In the genomic region with DNA sequence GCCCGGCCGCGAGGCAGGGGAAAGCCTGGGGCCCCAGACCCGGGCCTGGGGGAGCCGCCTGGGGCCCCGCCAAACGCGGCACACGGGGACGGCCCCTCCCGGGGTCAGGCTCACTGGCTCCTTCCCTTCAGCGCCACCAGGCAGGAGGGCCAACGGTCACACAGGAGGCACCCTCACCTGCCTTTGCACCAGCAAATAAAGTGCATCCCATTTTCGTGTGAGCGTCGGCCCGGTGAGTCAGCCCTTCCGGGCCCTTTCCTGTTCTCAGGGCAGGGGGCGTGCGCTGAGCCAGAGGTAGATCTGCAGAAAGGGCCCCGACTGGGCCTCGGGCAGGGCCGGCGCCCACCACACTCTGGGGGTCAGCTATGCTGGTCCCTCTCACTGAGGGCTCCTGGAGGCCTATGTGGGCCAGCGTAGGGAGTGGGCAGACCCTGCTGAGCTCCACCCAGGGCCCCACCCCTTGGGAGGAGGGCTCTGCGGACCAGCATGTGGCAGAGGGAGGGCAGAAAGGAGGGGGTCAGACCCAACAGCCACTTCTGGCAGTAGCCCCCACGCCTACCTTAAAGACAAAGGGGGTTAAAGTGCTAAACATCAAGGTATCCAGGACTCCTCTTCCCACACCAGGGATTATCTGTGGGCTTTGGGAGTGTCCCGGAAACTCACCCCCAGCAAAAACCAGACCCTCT, we compare ENCODE assay signal across 1 cellular context.
TF ChIP-seq lines count a peak whose summit lies in the region.

No MANE protein-coding gene starts in this region.

TF ChIP-seq in HepG2, 621 proteins besides CTCF, POLR2A, EP300 and RAD21 (continued from another document and continues in another):
- TF ChIP-seq ZNF484 (CRISPR knock-in tag; IDR thresholded peaks at IDR 0.05; ENCODE audit: borderline replicate concordance, low read depth) (0 out of 2 replicates have a peak, but pooled peaks have one; percentile 15), ZNF839 (CRISPR knock-in tag; IDR thresholded peaks at IDR 0.05; ENCODE audit: borderline replicate concordance) (no peak), NFATC3 (CRISPR knock-in tag; IDR thresholded peaks at IDR 0.05) (peak; percentile 57; the same call in 1 of the 2 replicates), POLR2AphosphoS5 (IDR thresholded peaks at IDR 0.05; ENCODE audit: low read depth, low read length) (peak; percentile 96), ZNF230 (CRISPR knock-in tag; IDR thresholded peaks at IDR 0.05) (peak; percentile 91; the same call in 1 of the 2 replicates), UBTF (CRISPR knock-in tag; IDR thresholded peaks at IDR 0.05) (peak; percentile 52; the same call in 1 of the 2 replicates), ATF5 (CRISPR knock-in tag; IDR thresholded peaks at IDR 0.05; ENCODE audit: low read depth) (no peak), PPARG (CRISPR knock-in tag; conservative IDR thresholded peaks at IDR 0.05) (peak; percentile 26; the same call in 1 of the 2 replicates), ZNF343 (CRISPR knock-in tag; IDR thresholded peaks at IDR 0.05) (peak; percentile 74; the same call in 1 of the 2 replicates), ZBTB42 (CRISPR knock-in tag; IDR thresholded peaks at IDR 0.05) (no peak), IRX3 (CRISPR knock-in tag; IDR thresholded peaks at IDR 0.05; ENCODE audit: borderline replicate concordance, low read depth) (no peak; the same call in 1 of the 2 replicates), WIZ (CRISPR knock-in tag; IDR thresholded peaks at IDR 0.05) (no peak), SKIL (CRISPR knock-in tag; IDR thresholded peaks at IDR 0.05; ENCODE audit: borderline replicate concordance) (no peak), KDM6A (CRISPR knock-in tag; IDR thresholded peaks at IDR 0.05; ENCODE audit: low read depth) (peak; percentile 35; the same call in 1 of the 2 replicates), GATAD1 (CRISPR knock-in tag; IDR thresholded peaks at IDR 0.05) (no peak; the same call in 1 of the 2 replicates), PTBP1 (IDR thresholded peaks at IDR 0.05; ENCODE audit: low read depth, low read length, poor library complexity, severe bottlenecking) (peak; percentile 97), GPN1 (CRISPR knock-in tag; IDR thresholded peaks at IDR 0.05; ENCODE audit: borderline replicate concordance) (no peak), NFE2L2 (IDR thresholded peaks at IDR 0.05; ENCODE audit: low read length) (no peak), ZNF235 (CRISPR knock-in tag; IDR thresholded peaks at IDR 0.05; ENCODE audit: borderline replicate concordance) (no peak; the same call in 1 of the 2 replicates), RORA (CRISPR knock-in tag; IDR thresholded peaks at IDR 0.05) (no peak), ZFP41 (CRISPR knock-in tag; IDR thresholded peaks at IDR 0.05; ENCODE audit: borderline replicate concordance) (no peak), ATM (IDR thresholded peaks at IDR 0.05; ENCODE audit: borderline replicate concordance) (no peak), ZNF597 (CRISPR knock-in tag; IDR thresholded peaks at IDR 0.05) (no peak), MXD4 (CRISPR knock-in tag; IDR thresholded peaks at IDR 0.05) (peak; percentile 69), PRPF4 (IDR thresholded peaks at IDR 0.05; ENCODE audit: low read depth, low read length, poor library complexity, severe bottlenecking) (no peak), MZF1 (CRISPR knock-in tag; IDR thresholded peaks at IDR 0.05; ENCODE audit: borderline replicate concordance) (peak; percentile 21; the same call in 1 of the 2 replicates), KDM3A (CRISPR knock-in tag; IDR thresholded peaks at IDR 0.05; ENCODE audit: low read depth) (peak; percentile 35; the same call in 1 of the 2 replicates), GATA4 (IDR thresholded peaks at IDR 0.05; ENCODE audit: borderline replicate concordance, low read depth) (peak; percentile 65; the same call in 1 of the 2 replicates), SNAI1 (CRISPR knock-in tag; IDR thresholded peaks at IDR 0.05; ENCODE audit: borderline replicate concordance) (peak; percentile 88), HOXA9 (CRISPR knock-in tag; IDR thresholded peaks at IDR 0.05; ENCODE audit: borderline replicate concordance) (no peak), ZNF510 (CRISPR knock-in tag; IDR thresholded peaks at IDR 0.05; ENCODE audit: low read depth) (0 out of 2 replicates have a peak, but pooled peaks have one; percentile 7), EED (CRISPR knock-in tag; IDR thresholded peaks at IDR 0.05) (peak; percentile 90), ZNF367 (CRISPR knock-in tag; IDR thresholded peaks at IDR 0.05; ENCODE audit: borderline replicate concordance) (no peak), POGZ (CRISPR knock-in tag; IDR thresholded peaks at IDR 0.05) (no peak), ZNF674 (CRISPR knock-in tag; IDR thresholded peaks at IDR 0.05; ENCODE audit: low read depth) (no peak; the same call in 1 of the 2 replicates), ZNF891 (CRISPR knock-in tag; IDR thresholded peaks at IDR 0.05) (no peak), CHD4 (IDR thresholded peaks at IDR 0.05; ENCODE audit: borderline replicate concordance, low read length) (no peak), ATF7-NPFF (CRISPR knock-in tag; IDR thresholded peaks at IDR 0.05; ENCODE audit: low read depth) (peak; percentile 86), ARNT2 (CRISPR knock-in tag; IDR thresholded peaks at IDR 0.05; ENCODE audit: low read depth) (peak; percentile 46; the same call in 1 of the 2 replicates)
- TF ChIP-seq, protein P1, sequence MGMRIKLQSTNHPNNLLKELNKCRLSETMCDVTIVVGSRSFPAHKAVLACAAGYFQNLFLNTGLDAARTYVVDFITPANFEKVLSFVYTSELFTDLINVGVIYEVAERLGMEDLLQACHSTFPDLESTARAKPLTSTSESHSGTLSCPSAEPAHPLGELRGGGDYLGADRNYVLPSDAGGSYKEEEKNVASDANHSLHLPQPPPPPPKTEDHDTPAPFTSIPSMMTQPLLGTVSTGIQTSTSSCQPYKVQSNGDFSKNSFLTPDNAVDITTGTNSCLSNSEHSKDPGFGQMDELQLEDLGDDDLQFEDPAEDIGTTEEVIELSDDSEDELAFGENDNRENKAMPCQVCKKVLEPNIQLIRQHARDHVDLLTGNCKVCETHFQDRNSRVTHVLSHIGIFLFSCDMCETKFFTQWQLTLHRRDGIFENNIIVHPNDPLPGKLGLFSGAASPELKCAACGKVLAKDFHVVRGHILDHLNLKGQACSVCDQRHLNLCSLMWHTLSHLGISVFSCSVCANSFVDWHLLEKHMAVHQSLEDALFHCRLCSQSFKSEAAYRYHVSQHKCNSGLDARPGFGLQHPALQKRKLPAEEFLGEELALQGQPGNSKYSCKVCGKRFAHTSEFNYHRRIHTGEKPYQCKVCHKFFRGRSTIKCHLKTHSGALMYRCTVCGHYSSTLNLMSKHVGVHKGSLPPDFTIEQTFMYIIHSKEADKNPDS (CRISPR knock-in tag; IDR thresholded peaks at IDR 0.05), result no peak
- TF ChIP-seq, protein P2, sequence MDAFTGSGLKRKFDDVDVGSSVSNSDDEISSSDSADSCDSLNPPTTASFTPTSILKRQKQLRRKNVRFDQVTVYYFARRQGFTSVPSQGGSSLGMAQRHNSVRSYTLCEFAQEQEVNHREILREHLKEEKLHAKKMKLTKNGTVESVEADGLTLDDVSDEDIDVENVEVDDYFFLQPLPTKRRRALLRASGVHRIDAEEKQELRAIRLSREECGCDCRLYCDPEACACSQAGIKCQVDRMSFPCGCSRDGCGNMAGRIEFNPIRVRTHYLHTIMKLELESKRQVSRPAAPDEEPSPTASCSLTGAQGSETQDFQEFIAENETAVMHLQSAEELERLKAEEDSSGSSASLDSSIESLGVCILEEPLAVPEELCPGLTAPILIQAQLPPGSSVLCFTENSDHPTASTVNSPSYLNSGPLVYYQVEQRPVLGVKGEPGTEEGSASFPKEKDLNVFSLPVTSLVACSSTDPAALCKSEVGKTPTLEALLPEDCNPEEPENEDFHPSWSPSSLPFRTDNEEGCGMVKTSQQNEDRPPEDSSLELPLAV (CRISPR knock-in tag; conservative IDR thresholded peaks at IDR 0.05; ENCODE audit: low read depth), result no peak
- TF ChIP-seq, protein P3, sequence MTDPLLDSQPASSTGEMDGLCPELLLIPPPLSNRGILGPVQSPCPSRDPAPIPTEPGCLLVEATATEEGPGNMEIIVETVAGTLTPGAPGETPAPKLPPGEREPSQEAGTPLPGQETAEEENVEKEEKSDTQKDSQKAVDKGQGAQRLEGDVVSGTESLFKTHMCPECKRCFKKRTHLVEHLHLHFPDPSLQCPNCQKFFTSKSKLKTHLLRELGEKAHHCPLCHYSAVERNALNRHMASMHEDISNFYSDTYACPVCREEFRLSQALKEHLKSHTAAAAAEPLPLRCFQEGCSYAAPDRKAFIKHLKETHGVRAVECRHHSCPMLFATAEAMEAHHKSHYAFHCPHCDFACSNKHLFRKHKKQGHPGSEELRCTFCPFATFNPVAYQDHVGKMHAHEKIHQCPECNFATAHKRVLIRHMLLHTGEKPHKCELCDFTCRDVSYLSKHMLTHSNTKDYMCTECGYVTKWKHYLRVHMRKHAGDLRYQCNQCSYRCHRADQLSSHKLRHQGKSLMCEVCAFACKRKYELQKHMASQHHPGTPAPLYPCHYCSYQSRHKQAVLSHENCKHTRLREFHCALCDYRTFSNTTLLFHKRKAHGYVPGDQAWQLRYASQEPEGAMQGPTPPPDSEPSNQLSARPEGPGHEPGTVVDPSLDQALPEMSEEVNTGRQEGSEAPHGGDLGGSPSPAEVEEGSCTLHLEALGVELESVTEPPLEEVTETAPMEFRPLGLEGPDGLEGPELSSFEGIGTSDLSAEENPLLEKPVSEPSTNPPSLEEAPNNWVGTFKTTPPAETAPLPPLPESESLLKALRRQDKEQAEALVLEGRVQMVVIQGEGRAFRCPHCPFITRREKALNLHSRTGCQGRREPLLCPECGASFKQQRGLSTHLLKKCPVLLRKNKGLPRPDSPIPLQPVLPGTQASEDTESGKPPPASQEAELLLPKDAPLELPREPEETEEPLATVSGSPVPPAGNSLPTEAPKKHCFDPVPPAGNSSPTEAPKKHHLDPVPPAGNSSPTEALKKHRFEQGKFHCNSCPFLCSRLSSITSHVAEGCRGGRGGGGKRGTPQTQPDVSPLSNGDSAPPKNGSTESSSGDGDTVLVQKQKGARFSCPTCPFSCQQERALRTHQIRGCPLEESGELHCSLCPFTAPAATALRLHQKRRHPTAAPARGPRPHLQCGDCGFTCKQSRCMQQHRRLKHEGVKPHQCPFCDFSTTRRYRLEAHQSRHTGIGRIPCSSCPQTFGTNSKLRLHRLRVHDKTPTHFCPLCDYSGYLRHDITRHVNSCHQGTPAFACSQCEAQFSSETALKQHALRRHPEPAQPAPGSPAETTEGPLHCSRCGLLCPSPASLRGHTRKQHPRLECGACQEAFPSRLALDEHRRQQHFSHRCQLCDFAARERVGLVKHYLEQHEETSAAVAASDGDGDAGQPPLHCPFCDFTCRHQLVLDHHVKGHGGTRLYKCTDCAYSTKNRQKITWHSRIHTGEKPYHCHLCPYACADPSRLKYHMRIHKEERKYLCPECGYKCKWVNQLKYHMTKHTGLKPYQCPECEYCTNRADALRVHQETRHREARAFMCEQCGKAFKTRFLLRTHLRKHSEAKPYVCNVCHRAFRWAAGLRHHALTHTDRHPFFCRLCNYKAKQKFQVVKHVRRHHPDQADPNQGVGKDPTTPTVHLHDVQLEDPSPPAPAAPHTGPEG (CRISPR knock-in tag; IDR thresholded peaks at IDR 0.05), result peak; percentile 46; the same call in 1 of the 2 replicates
- TF ChIP-seq, protein P4, sequence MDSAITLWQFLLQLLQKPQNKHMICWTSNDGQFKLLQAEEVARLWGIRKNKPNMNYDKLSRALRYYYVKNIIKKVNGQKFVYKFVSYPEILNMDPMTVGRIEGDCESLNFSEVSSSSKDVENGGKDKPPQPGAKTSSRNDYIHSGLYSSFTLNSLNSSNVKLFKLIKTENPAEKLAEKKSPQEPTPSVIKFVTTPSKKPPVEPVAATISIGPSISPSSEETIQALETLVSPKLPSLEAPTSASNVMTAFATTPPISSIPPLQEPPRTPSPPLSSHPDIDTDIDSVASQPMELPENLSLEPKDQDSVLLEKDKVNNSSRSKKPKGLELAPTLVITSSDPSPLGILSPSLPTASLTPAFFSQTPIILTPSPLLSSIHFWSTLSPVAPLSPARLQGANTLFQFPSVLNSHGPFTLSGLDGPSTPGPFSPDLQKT (CRISPR knock-in tag; IDR thresholded peaks at IDR 0.05; ENCODE audit: borderline replicate concordance), result 0 out of 2 replicates have a peak, but pooled peaks have one; percentile 54
